11 cellular contexts compared by ENCODE assay signal in genomic region chr1:113191579-113192076, GRCh38.
DNase-seq lines count a peak whose midpoint lies in the region; ATAC-seq and TF ChIP-seq lines count a peak whose summit lies in the region.
"Had no signal": no experiment of that assay in that cellular context is flagged by ENCODE, and none has a peak within 500 bp of the region (broad histone marks: within the 10 kb centered on the region; RNA-seq: fewer than 3 reads in every experiment).

No MANE protein-coding gene starts in this region.

- no peaks in the 10 kb centered on the region for H3K79me2 ChIP-seq in neural progenitor cell (ENCODE audit: low read depth)

- H3K9me3 ChIP-seq in neural progenitor cell (ENCODE audit: low read depth), result no peaks in the 10 kb centered on the region

- no peaks in the 10 kb centered on the region for H3K27me3 ChIP-seq in neural progenitor cell

- H3K27ac Mint-ChIP-seq in neural progenitor cell, result peak overlapping the region; percentile 3
- H3K27ac Mint-ChIP-seq: activated T-cell treated with anti-CD3 and anti-CD28 coated beads, Interleukin-2, amount 50 U/mL, for 24 hours; endodermal cell had no signal

- H3K4me1 Mint-ChIP-seq in neural progenitor cell, result no peaks in the 10 kb centered on the region

- no peak overlapping the region for H3K4me2 ChIP-seq in neural progenitor cell

- H3K9me3 Mint-ChIP-seq in neural progenitor cell, result no peaks in the 10 kb centered on the region

- DNase-seq in RKO (ENCODE audit: low spot score) (peak; percentile 52), neural progenitor cell (ENCODE audit: low spot score) (no peak), anterior cingulate cortex (lab: John Stamatoyannopoulos, UW) (no peak)
- no peak for DNase-seq in stimulated activated naive CD4-positive, alpha-beta T cell treated with Interleukin-2 at 50 U/mL for 16 hours (lab: John Stamatoyannopoulos, UW)
- DNase-seq: activated T-cell treated with anti-CD3 and anti-CD28 coated beads, Interleukin-2, amount 50 U/mL, for 24 hours; endodermal cell; stimulated activated CD4-positive, alpha-beta T cell treated with anti-CD3 and anti-CD28 coated beads, Interleukin-4, amount 100 ng/mL, for 4 hours had no signal

- no peaks in the 10 kb centered on the region for H4K20me1 ChIP-seq in neural progenitor cell (ENCODE audit: low read depth)

- peak; percentile 71 for ATAC-seq in GM18867 (IDR thresholded peaks at IDR 0.05; ENCODE audit: unreplicated experiment)
- ATAC-seq in HG02852 (IDR thresholded peaks at IDR 0.05; ENCODE audit: unreplicated experiment), result peak; percentile 78
- no peak for ATAC-seq in GM18870 (IDR thresholded peaks at IDR 0.05; ENCODE audit: unreplicated experiment)

- no peaks in the 10 kb centered on the region for H3K36me3 Mint-ChIP-seq in neural progenitor cell

- H3F3A ChIP-seq in neural progenitor cell (ENCODE audit: low read depth), result no peaks in the 10 kb centered on the region

- H3K27ac ChIP-seq in neural progenitor cell, result no peak overlapping the region

- no peaks in the 10 kb centered on the region for H3K4me1 ChIP-seq in neural progenitor cell

- no peak overlapping the region for H3K9ac ChIP-seq in neural progenitor cell

- H2AFZ ChIP-seq in neural progenitor cell (replicated peaks), result no peak overlapping the region

- no peak overlapping the region for H3K4me3 Mint-ChIP-seq in neural progenitor cell
- H3K4me3 Mint-ChIP-seq: activated T-cell treated with anti-CD3 and anti-CD28 coated beads, Interleukin-2, amount 50 U/mL, for 24 hours; endodermal cell; mesothelial cell of epicardium had no signal

- no peak for TF ChIP-seq CTCF in neural progenitor cell (IDR thresholded peaks at IDR 0.05)

- no peaks in the 10 kb centered on the region for H3K36me3 ChIP-seq in neural progenitor cell

- peaks cover 2% of the 10 kb centered on the region for H3K27me3 Mint-ChIP-seq in neural progenitor cell (ENCODE audit: insufficient read depth, low read depth)

- no peak overlapping the region for H3K4me3 ChIP-seq in neural progenitor cell
